In genomic region chr18:55206941-55207340, GRCh38 we compare ENCODE assay signal across 26 cellular contexts.
DNase-seq lines count a peak whose midpoint lies in the region; ATAC-seq, FAIRE-seq and TF ChIP-seq lines count a peak whose summit lies in the region.
"Had no signal": no experiment of that assay in that cellular context is flagged by ENCODE, and none has a peak within 500 bp of the region (broad histone marks: within the 10 kb centered on the region; RNA-seq: fewer than 3 reads in every experiment).

No MANE protein-coding gene starts in this region.

- no peak overlapping the region for H2AFZ ChIP-seq in astrocyte (ENCODE audit: low read depth, low read length)
- H2AFZ ChIP-seq: GM23338 had no signal

- no peaks in the 10 kb centered on the region for H3K4me1 ChIP-seq in astrocyte (ENCODE audit: insufficient read depth, low read length)
- H3K4me1 ChIP-seq: thyroid gland had no signal

- H3K9me3 Mint-ChIP-seq in HFFc6: peaks cover 6% of the 10 kb centered on the region
- H3K9me3 Mint-ChIP-seq in astrocyte (ENCODE audit: unreplicated experiment): peaks cover 2% of the 10 kb centered on the region
- H3K9me3 Mint-ChIP-seq: activated naive CD8-positive, alpha-beta T cell treated with anti-CD3 and anti-CD28 coated beads, Interleukin-2, amount 10 ng/mL, durations not matched to agents 7 days and 5 days had no signal

- H3K36me3 ChIP-seq in astrocyte (ENCODE audit: insufficient read depth, low read length): no peaks in the 10 kb centered on the region
- H3K36me3 ChIP-seq: MG63, thyroid gland had no signal

- no peaks in the 10 kb centered on the region for H4K20me1 ChIP-seq in astrocyte (ENCODE audit: insufficient read depth, low read length)

- H3K27ac Mint-ChIP-seq in HFFc6 (no peak overlapping the region), astrocyte (ENCODE audit: unreplicated experiment) (no peak overlapping the region)
- H3K27ac Mint-ChIP-seq: activated CD8-positive, alpha-beta T cell treated with anti-CD3 and anti-CD28 coated beads, Interleukin-2, amount 10 ng/mL, durations not matched to agents 7 days and 5 days; activated naive CD8-positive, alpha-beta T cell treated with anti-CD3 and anti-CD28 coated beads, Interleukin-2, amount 10 ng/mL, durations not matched to agents 7 days and 5 days; GM23338; naive thymus-derived CD8-positive, alpha-beta T cell; stimulated activated naive CD8-positive, alpha-beta T cell treated with anti-CD3 and anti-CD28 coated beads, Interleukin-15, Interleukin-2, amounts not matched to agents 100 ng/mL and 50 ng/mL, for 24 hours had no signal

- TF ChIP-seq CTCF in AG10803 (conservative IDR thresholded peaks at IDR 0.05; ENCODE audit: low read length) (no peak), HFFc6 (IDR thresholded peaks at IDR 0.05) (no peak), astrocyte (IDR thresholded peaks at IDR 0.05; ENCODE audit: insufficient read depth, low read depth, low read length) (no peak), GM13976 (IDR thresholded peaks at IDR 0.05; ENCODE audit: borderline replicate concordance, control extremely low read depth, extremely low read depth, insufficient read depth, missing control alignments) (no peak)

- FAIRE-seq in astrocyte (lab: Jason Lieb, UNC): no peak
- FAIRE-seq: endometrium, GM12891 had no signal

- no peak overlapping the region for H3K9ac ChIP-seq in astrocyte (ENCODE audit: low read length)

- no peaks in the 10 kb centered on the region for H3K9me3 ChIP-seq in astrocyte (ENCODE audit: insufficient read depth, low read depth, low read length)
- H3K9me3 ChIP-seq: MG63, thyroid gland had no signal

- ATAC-seq in HG02588 (IDR thresholded peaks at IDR 0.05; ENCODE audit: unreplicated experiment) (no peak), GM21423 (IDR thresholded peaks at IDR 0.05; ENCODE audit: unreplicated experiment) (no peak), HG03354 (IDR thresholded peaks at IDR 0.05; ENCODE audit: poor library complexity, severe bottlenecking, unreplicated experiment) (no peak)
- ATAC-seq: activated CD8-positive, alpha-beta T cell treated with anti-CD3 and anti-CD28 coated beads, Interleukin-2, amount 10 ng/mL, durations not matched to agents 7 days and 5 days; GM23338; left ventricle myocardium superior; naive thymus-derived CD8-positive, alpha-beta T cell had no signal

- H3K4me3 ChIP-seq in AG10803 (ENCODE audit: low read length): no peak overlapping the region
- no peak overlapping the region for H3K4me3 ChIP-seq in astrocyte (ENCODE audit: insufficient read depth, low read depth, low read length)
- H3K4me3 ChIP-seq: GM23338, MG63, skin epidermis, thyroid gland had no signal

- in situ Hi-C loops in GM13976 (cut with MboI; ENCODE audit: low sequenced_read_pairs, unreplicated experiment): no loop called here

- H3K27me3 Mint-ChIP-seq in HFFc6 (ENCODE audit: insufficient read depth) (peaks cover 6% of the 10 kb centered on the region), astrocyte (ENCODE audit: low read depth, unreplicated experiment) (no peaks in the 10 kb centered on the region)
- H3K27me3 Mint-ChIP-seq: activated naive CD8-positive, alpha-beta T cell treated with anti-CD3 and anti-CD28 coated beads, Interleukin-2, amount 10 ng/mL, durations not matched to agents 7 days and 5 days; stimulated activated naive CD8-positive, alpha-beta T cell treated with anti-CD3 and anti-CD28 coated beads, Interleukin-15, Interleukin-2, amounts not matched to agents 100 ng/mL and 50 ng/mL, for 24 hours had no signal

- no peaks in the 10 kb centered on the region for H3K27me3 ChIP-seq in astrocyte (ENCODE audit: insufficient read depth, low read length)
- H3K27me3 ChIP-seq: MG63, thyroid gland had no signal

- H3K4me3 Mint-ChIP-seq in HFFc6 (no peak overlapping the region), astrocyte (ENCODE audit: unreplicated experiment) (no peak overlapping the region)
- H3K4me3 Mint-ChIP-seq: activated CD8-positive, alpha-beta T cell treated with anti-CD3 and anti-CD28 coated beads, Interleukin-2, amount 10 ng/mL, durations not matched to agents 7 days and 5 days; activated naive CD8-positive, alpha-beta T cell treated with anti-CD3 and anti-CD28 coated beads, Interleukin-2, amount 10 ng/mL, durations not matched to agents 7 days and 5 days; GM23338; naive thymus-derived CD8-positive, alpha-beta T cell; stimulated activated naive CD8-positive, alpha-beta T cell treated with anti-CD3 and anti-CD28 coated beads, Interleukin-15, Interleukin-2, amounts not matched to agents 100 ng/mL and 50 ng/mL, for 24 hours had no signal

- H3K36me3 Mint-ChIP-seq in HFFc6 (ENCODE audit: low read depth) (no peaks in the 10 kb centered on the region; the same call in 1 of the 2 replicates), astrocyte (ENCODE audit: low read depth, unreplicated experiment) (no peaks in the 10 kb centered on the region)
- H3K36me3 Mint-ChIP-seq: activated naive CD8-positive, alpha-beta T cell treated with anti-CD3 and anti-CD28 coated beads, Interleukin-2, amount 10 ng/mL, durations not matched to agents 7 days and 5 days; naive thymus-derived CD8-positive, alpha-beta T cell had no signal

- H3K4me1 Mint-ChIP-seq in HFFc6 (ENCODE audit: low read depth): peaks cover 7% of the 10 kb centered on the region
- peaks cover 5% of the 10 kb centered on the region for H3K4me1 Mint-ChIP-seq in astrocyte (ENCODE audit: low read depth, unreplicated experiment)
- H3K4me1 Mint-ChIP-seq: activated naive CD8-positive, alpha-beta T cell treated with anti-CD3 and anti-CD28 coated beads, Interleukin-2, amount 10 ng/mL, durations not matched to agents 7 days and 5 days; GM23338; naive thymus-derived CD8-positive, alpha-beta T cell had no signal

- peak; percentile 22 for DNase-seq in AG10803 (ENCODE audit: low read depth)
- peak; percentile 17 for DNase-seq in HFFc6
- peak; percentile 51 for DNase-seq in astrocyte (ENCODE audit: low read depth)
- peak; percentile 30 for DNase-seq in myocyte (ENCODE audit: low read depth)
- DNase-seq in GM13976 (ENCODE audit: low spot score): no peak
- DNase-seq: activated CD8-positive, alpha-beta T cell treated with anti-CD3 and anti-CD28 coated beads, Interleukin-2, amount 10 ng/mL, durations not matched to agents 7 days and 5 days; activated effector memory CD4-positive, alpha-beta T cell treated with Interleukin-2 at 50 U/mL for 16 hours; activated naive CD8-positive, alpha-beta T cell treated with anti-CD3 and anti-CD28 coated beads, Interleukin-2, amount 10 ng/mL, durations not matched to agents 7 days and 5 days; dermis blood vessel endothelial cell; DND-41; islet precursor cell; left ventricle myocardium superior; MG63; naive thymus-derived CD8-positive, alpha-beta T cell; NCI-H1417; NCI-H2081; occipital lobe; thyroid gland had no signal

- no peak overlapping the region for H3K4me2 ChIP-seq in astrocyte (ENCODE audit: low read length)
- H3K4me2 ChIP-seq: GM23338 had no signal

- no peak overlapping the region for H3K27ac ChIP-seq in astrocyte (ENCODE audit: low read depth, low read length)
- H3K27ac ChIP-seq: skin epidermis, thyroid gland had no signal

- H3K79me2 ChIP-seq in astrocyte (ENCODE audit: insufficient read depth, low read length): no peaks in the 10 kb centered on the region
